10 cellular contexts compared by ENCODE assay signal in genomic region chrX:119734897-119735339, GRCh38. TPM values are rescaled to one million over a fixed set of nuclear protein-coding genes. Genes with fewer than 3 reads are reported as not detected.
DNase-seq lines count a peak whose midpoint lies in the region; ATAC-seq and TF ChIP-seq lines count a peak whose summit lies in the region.
"Had no signal": no experiment of that assay in that cellular context is flagged by ENCODE, and none has a peak within 500 bp of the region (broad histone marks: within the 10 kb centered on the region; RNA-seq: fewer than 3 reads in every experiment).

No MANE protein-coding gene starts in this region.

- H3K27me3 ChIP-seq in right cardiac atrium (ENCODE audit: control insufficient read depth, insufficient read depth) (no peaks in the 10 kb centered on the region), upper lobe of left lung (no peaks in the 10 kb centered on the region)

- H3K27ac ChIP-seq in right cardiac atrium (ENCODE audit: low read length) (peak overlapping the region; percentile 58), upper lobe of left lung (no peak overlapping the region)
- H3K27ac ChIP-seq: A549, dorsolateral prefrontal cortex had no signal

- intact Hi-C loops in right cardiac atrium (cut with DNase I), result loop anchor here in 2 of 4 donors (10.0 kb wide), 1 partner anchor 220 kb away; no protein-coding TSS in a partner anchor

- no peak for TF ChIP-seq CTCF in upper lobe of left lung (IDR thresholded peaks at IDR 0.05)

- WGBS in right cardiac atrium, result 16% methylated on average over 7 of the region's 7 CpGs
- 58% methylated on average over 7 of the region's 7 CpGs; no CpG with 5 or more reads in 1 of the 2 donors for WGBS in upper lobe of left lung, 2 donors

- H3K9me3 ChIP-seq in right cardiac atrium (ENCODE audit: control insufficient read depth, low read length) (no peaks in the 10 kb centered on the region), upper lobe of left lung (no peaks in the 10 kb centered on the region)
- H3K9me3 ChIP-seq: A549 had no signal

- H3K4me3 ChIP-seq in right cardiac atrium (ENCODE audit: low read length), result no peak overlapping the region
- H3K4me3 ChIP-seq in upper lobe of left lung, result no peak overlapping the region
- H3K4me3 ChIP-seq: A549, dorsolateral prefrontal cortex had no signal

- H3K4me1 ChIP-seq in right cardiac atrium (ENCODE audit: control insufficient read depth, insufficient read depth, low read length) (no peaks in the 10 kb centered on the region), upper lobe of left lung (peaks cover 0 to 3% (median 0%) of the 10 kb centered on the region in 4 donors)
- H3K4me1 ChIP-seq: A549 had no signal

- no peaks in the 10 kb centered on the region for H3K36me3 ChIP-seq in upper lobe of left lung

- ATAC-seq in right cardiac atrium (peak; percentile 78 to 81), upper lobe of left lung (ENCODE audit: low FRiP score in 2 of 2) (peak; percentile 43 to 63)

- TF ChIP-seq EP300 in upper lobe of left lung (IDR thresholded peaks at IDR 0.05), result no peak

- DNase-seq in NCI-H2029 (lab: John Stamatoyannopoulos, UW) (peak; percentile 58), NCI-H2029 treated with DMSO at 0.1 percent for 48 hours (lab: John Stamatoyannopoulos, UW) (no peak), NCI-H774 (lab: John Stamatoyannopoulos, UW) (peak; percentile 22), right cardiac atrium (peak; percentile 65 to 89 (median 88)), upper lobe of left lung (peak; percentile 55 to 77), foreskin melanocyte (no peak), NCI-H82 (lab: John Stamatoyannopoulos, UW) (no peak), NK-92 (lab: John Stamatoyannopoulos, UW; ENCODE audit: unreplicated experiment) (no peak)

- TF ChIP-seq POLR2A in upper lobe of left lung (IDR thresholded peaks at IDR 0.05), result no peak

RNA-seq across cellular contexts. Expression of gene SOWAHD, which starts 23.5 kb away (rescaled TPM):
- total RNA-seq in right cardiac atrium (under 1 TPM in 2 of 4 donors, not detected in 2; 0.37 to 0.53 TPM), upper lobe of left lung (10 to 100 TPM in 1 of 6 donors, 1 to 10 TPM in 5; 3.2 to 11.6 (median 4.1) TPM)
- polyA plus RNA-seq in right cardiac atrium, result 0.14 TPM

RNA-seq across cellular contexts. Expression of gene SEPTIN6, which starts 42.0 kb away (rescaled TPM):
- total RNA-seq in right cardiac atrium (10 to 100 TPM; 13.9 to 30.4 (median 16.8) TPM), upper lobe of left lung (10 to 100 TPM; 12.3 to 27.2 (median 21.4) TPM)
- 5.7 TPM for polyA plus RNA-seq in right cardiac atrium

RNA-seq across cellular contexts. Expression of gene RPL39, which starts 56.5 kb away (rescaled TPM):
- 1,000 to 10,000 TPM; 1,125 to 1,239 (median 1,186) TPM for total RNA-seq in right cardiac atrium
- polyA plus RNA-seq in right cardiac atrium, result 4,509 TPM
- total RNA-seq in upper lobe of left lung, result 1,000 to 10,000 TPM in 4 of 6 donors, 100 to 1,000 TPM in 2; 332 to 2,261 (median 1,214) TPM

Comparison
In these comparisons a context has a peak if more than half of its experiments do, and no peak if none do; other contexts are left out.
1. DNase-seq: peak in NCI-H2029 (single experiment), NCI-H774 (single experiment), right cardiac atrium (3 of 3) and upper lobe of left lung (2 of 2); none in NCI-H2029 treated with DMSO at 0.1 percent for 48 hours (single experiment), foreskin melanocyte (single experiment), NCI-H82 (single experiment) and NK-92 (single experiment).